In the genomic region with DNA sequence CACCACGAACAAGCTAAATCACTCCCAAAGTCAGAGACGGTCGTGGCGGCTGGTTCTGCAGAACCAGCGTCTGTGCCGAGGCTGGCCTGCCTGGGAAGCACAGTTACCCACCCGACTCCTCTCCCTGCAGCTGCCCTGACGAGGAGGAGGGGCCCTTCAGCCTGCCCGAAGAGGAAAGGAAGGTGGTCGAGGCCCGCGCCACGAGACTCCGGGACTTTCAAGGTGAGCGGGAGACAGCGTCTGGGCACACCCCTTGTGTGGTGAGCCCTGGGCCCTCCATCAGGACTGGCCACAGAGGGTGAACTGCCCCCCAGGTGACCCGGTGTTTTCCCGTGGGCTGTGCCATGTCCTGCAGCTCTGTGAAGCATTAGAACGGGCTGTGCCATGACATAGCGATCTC, we compare ENCODE assay signal across 1 cellular context.
TF ChIP-seq lines count a peak whose summit lies in the region.

No MANE protein-coding gene starts in this region.

TF ChIP-seq in IMR-90, 13 proteins besides CTCF, POLR2A, EP300 and RAD21:
- TF ChIP-seq MAFK (IDR thresholded peaks at IDR 0.05; ENCODE audit: low read depth, low read length): no peak
- TF ChIP-seq, protein P1, sequence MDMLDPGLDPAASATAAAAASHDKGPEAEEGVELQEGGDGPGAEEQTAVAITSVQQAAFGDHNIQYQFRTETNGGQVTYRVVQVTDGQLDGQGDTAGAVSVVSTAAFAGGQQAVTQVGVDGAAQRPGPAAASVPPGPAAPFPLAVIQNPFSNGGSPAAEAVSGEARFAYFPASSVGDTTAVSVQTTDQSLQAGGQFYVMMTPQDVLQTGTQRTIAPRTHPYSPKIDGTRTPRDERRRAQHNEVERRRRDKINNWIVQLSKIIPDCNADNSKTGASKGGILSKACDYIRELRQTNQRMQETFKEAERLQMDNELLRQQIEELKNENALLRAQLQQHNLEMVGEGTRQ (IDR thresholded peaks at IDR 0.05; ENCODE audit: low read depth, low read length): no peak
- no peak for TF ChIP-seq SMC3 (IDR thresholded peaks at IDR 0.05; ENCODE audit: low read depth, low read length)
- TF ChIP-seq CHD1 (IDR thresholded peaks at IDR 0.05; ENCODE audit: low read depth, low read length): no peak
- no peak for TF ChIP-seq RCOR1 (IDR thresholded peaks at IDR 0.05; ENCODE audit: insufficient replicate concordance, low read length)
- no peak for TF ChIP-seq BHLHE40 (IDR thresholded peaks at IDR 0.05; ENCODE audit: low read depth, low read length)
- no peak for TF ChIP-seq FOS (IDR thresholded peaks at IDR 0.05; ENCODE audit: low read depth, low read length)
- no peak for TF ChIP-seq NFE2L2 (IDR thresholded peaks at IDR 0.05; ENCODE audit: low read depth, low read length)
- no peak for TF ChIP-seq MXI1 (IDR thresholded peaks at IDR 0.05; ENCODE audit: borderline replicate concordance, low read depth, low read length)
- TF ChIP-seq CEBPB (IDR thresholded peaks at IDR 0.05; ENCODE audit: low read depth, low read length): no peak
- TF ChIP-seq, protein P2, sequence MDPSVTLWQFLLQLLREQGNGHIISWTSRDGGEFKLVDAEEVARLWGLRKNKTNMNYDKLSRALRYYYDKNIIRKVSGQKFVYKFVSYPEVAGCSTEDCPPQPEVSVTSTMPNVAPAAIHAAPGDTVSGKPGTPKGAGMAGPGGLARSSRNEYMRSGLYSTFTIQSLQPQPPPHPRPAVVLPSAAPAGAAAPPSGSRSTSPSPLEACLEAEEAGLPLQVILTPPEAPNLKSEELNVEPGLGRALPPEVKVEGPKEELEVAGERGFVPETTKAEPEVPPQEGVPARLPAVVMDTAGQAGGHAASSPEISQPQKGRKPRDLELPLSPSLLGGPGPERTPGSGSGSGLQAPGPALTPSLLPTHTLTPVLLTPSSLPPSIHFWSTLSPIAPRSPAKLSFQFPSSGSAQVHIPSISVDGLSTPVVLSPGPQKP (IDR thresholded peaks at IDR 0.05; ENCODE audit: borderline replicate concordance, low read depth, low read length): no peak
- no peak for TF ChIP-seq RFX5 (IDR thresholded peaks at IDR 0.05; ENCODE audit: low read depth, low read length)
- no peak for TF ChIP-seq MAZ (IDR thresholded peaks at IDR 0.05; ENCODE audit: borderline replicate concordance, low read depth, low read length)
